In the genomic region with DNA sequence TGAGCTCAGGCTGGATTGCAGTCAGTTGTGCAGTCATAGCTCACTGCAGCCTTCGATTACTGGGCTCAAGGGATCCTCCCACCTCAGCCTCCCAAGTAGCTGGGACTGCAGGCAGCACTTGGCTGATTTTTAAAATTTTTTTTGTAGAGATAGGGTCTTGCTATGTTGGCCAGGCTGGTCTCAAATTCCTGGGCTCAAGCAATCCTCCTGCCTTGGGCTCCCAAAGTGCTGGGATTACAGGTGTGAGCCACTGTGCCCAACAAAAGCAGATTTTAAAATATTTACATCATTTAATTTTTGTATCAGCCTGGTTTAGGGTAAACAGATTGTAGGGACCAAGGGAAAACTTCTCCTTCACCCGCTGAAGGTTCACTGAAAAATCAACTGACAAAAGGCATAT, we compare ENCODE assay signal across 2 cellular contexts.
A peak's percentile ranks its signal among the peaks of the same experiment; 100 is the strongest.
TF ChIP-seq lines count a peak whose summit lies in the region.

No MANE protein-coding gene starts in this region.

TF ChIP-seq in H1, 55 proteins besides CTCF, POLR2A, EP300 and RAD21:
- TF ChIP-seq HDAC2 (IDR thresholded peaks at IDR 0.05; ENCODE audit: borderline replicate concordance in 1 of 2, low read depth in 2 of 2, low read length in 2 of 2) (peak in 1 of 2 experiments; percentile 51; a peak in 1 of 4 replicates), KDM1A (IDR thresholded peaks at IDR 0.05; ENCODE audit: borderline replicate concordance, low read length) (peak; percentile 89)
TF ChIP-seq in H1: peak in this region for 2; not testable (repeated sequence) for 53.

TF ChIP-seq in HepG2, 621 proteins besides CTCF, POLR2A, EP300 and RAD21:
- peak; percentile 62 for TF ChIP-seq ZNF121 (CRISPR knock-in tag; IDR thresholded peaks at IDR 0.05)
